12 cellular contexts compared by ENCODE assay signal in genomic region chr6:3165631-3166534, GRCh38. TPM values are rescaled to one million over a fixed set of nuclear protein-coding genes. Genes with fewer than 3 reads are reported as not detected.
A peak's percentile ranks its signal among the peaks of the same experiment; 100 is the strongest.
DNase-seq lines count a peak whose midpoint lies in the region; ATAC-seq and TF ChIP-seq lines count a peak whose summit lies in the region.
"Had no signal": no experiment of that assay in that cellular context is flagged by ENCODE, and none has a peak within 500 bp of the region (broad histone marks: within the 10 kb centered on the region; RNA-seq: fewer than 3 reads in every experiment).

No MANE protein-coding gene starts in this region.

- peak overlapping the region; percentile 89 for H2BK15ac ChIP-seq in mesendoderm (replicated peaks; ENCODE audit: low read depth)

- peak overlapping the region; percentile 100 for H2BK5ac ChIP-seq in mesendoderm (ENCODE audit: low read length)

- H2BK120ac ChIP-seq in mesendoderm (ENCODE audit: low read depth, low read length) = peak overlapping the region; percentile 100

- DNase-seq in ELR (ENCODE audit: low read depth) (peak; percentile 73), NCI-H2227 treated with DMSO at 0.1 percent for 48 hours (lab: John Stamatoyannopoulos, UW) (peak; percentile 20), chondrocyte (ENCODE audit: low spot score) (no peak), mesendoderm (peak; percentile 98), GM19240 (ENCODE audit: insufficient read length, low spot score) (no peak), left colon (no peak)
- DNase-seq in activated naive CD4-positive, alpha-beta T cell treated with anti-CD3 and anti-CD28 coated beads, Interleukin-2, amount 50 U/mL, for 72 hours (ENCODE audit: low spot score in 2 of 2) = no peak
- DNase-seq: esophagus squamous epithelium; NCI-H226; stimulated activated CD4-positive, alpha-beta T cell treated with anti-CD3 and anti-CD28 coated beads, Interleukin-4, amount 100 ng/mL, for 24 hours had no signal

- H3K36me3 Mint-ChIP-seq in chondrocyte (ENCODE audit: low read depth) = no peaks in the 10 kb centered on the region
- no peaks in the 10 kb centered on the region for H3K36me3 Mint-ChIP-seq in activated naive CD4-positive, alpha-beta T cell treated with anti-CD3 and anti-CD28 coated beads, Interleukin-2, amount 50 U/mL, for 72 hours

- H3K56ac ChIP-seq in mesendoderm (ENCODE audit: low read length) = peak overlapping the region; percentile 98

- no CpG with 5 or more reads among the region's 7 CpGs for WGBS in mesendoderm (ENCODE audit: extremely low coverage, insufficient coverage, low lambda C conversion rate)

- H3K23ac ChIP-seq in mesendoderm (ENCODE audit: low read length) = peak overlapping the region; percentile 48

- peak overlapping the region; percentile 100 for H3K4ac ChIP-seq in mesendoderm (ENCODE audit: low read depth, low read length)

- TF ChIP-seq CTCF in chondrocyte (IDR thresholded peaks at IDR 0.05) = no peak

- intact Hi-C loops in left colon (cut with DNase I, micrococcal nuclease) = no loop called here

- ATAC-seq in HG03175 (IDR thresholded peaks at IDR 0.05; ENCODE audit: unreplicated experiment) (no peak), left colon (no peak)
- no peak for ATAC-seq in activated naive CD4-positive, alpha-beta T cell treated with anti-CD3 and anti-CD28 coated beads, Interleukin-2, amount 50 U/mL, for 72 hours

- H3K27me3 Mint-ChIP-seq in chondrocyte (ENCODE audit: low read depth) = no peaks in the 10 kb centered on the region

- peak overlapping the region; percentile 87 for H3K9ac ChIP-seq in mesendoderm (ENCODE audit: low read length)

- H3K4me3 ChIP-seq in mesendoderm (ENCODE audit: low read length) = no peak overlapping the region
- H3K4me3 ChIP-seq: esophagus squamous epithelium, lung had no signal

- peaks cover 7% of the 10 kb centered on the region for H3K79me2 ChIP-seq in mesendoderm (ENCODE audit: control insufficient read depth, insufficient read depth, low read length)

- H4K5ac ChIP-seq in mesendoderm (ENCODE audit: low read length) = peak overlapping the region; percentile 97

- H3K4me1 Mint-ChIP-seq in chondrocyte (ENCODE audit: low read depth) = peaks cover 31% of the 10 kb centered on the region

- peak overlapping the region; percentile 99 for H3K18ac ChIP-seq in mesendoderm (ENCODE audit: low read length)

- peak overlapping the region; percentile 55 for H3K27ac Mint-ChIP-seq in chondrocyte (ENCODE audit: unreplicated experiment)
- no peak overlapping the region for H3K27ac Mint-ChIP-seq in activated naive CD4-positive, alpha-beta T cell treated with anti-CD3 and anti-CD28 coated beads, Interleukin-2, amount 50 U/mL, for 72 hours

- no peaks in the 10 kb centered on the region for H3K27me3 ChIP-seq in mesendoderm (ENCODE audit: insufficient read depth, low read length, poor library complexity)
- H3K27me3 ChIP-seq: esophagus squamous epithelium had no signal

- H3K4me2 ChIP-seq in mesendoderm (ENCODE audit: low read length) = peak overlapping the region; percentile 28

- peaks cover 26% of the 10 kb centered on the region for H3K4me1 ChIP-seq in mesendoderm (ENCODE audit: control insufficient read depth, low read depth, low read length)

- no peak overlapping the region for H3K4me3 Mint-ChIP-seq in chondrocyte (ENCODE audit: unreplicated experiment)

- peak overlapping the region; percentile 100 for H2AK5ac ChIP-seq in mesendoderm (ENCODE audit: low read length)

- no peak overlapping the region for H4K8ac ChIP-seq in mesendoderm (ENCODE audit: low read depth, low read length)

- H3K79me1 ChIP-seq in mesendoderm (ENCODE audit: low read length) = no peaks in the 10 kb centered on the region

- peak overlapping the region; percentile 99 for H3K27ac ChIP-seq in mesendoderm (ENCODE audit: low read depth, low read length)
- H3K27ac ChIP-seq: esophagus squamous epithelium had no signal

- no peaks in the 10 kb centered on the region for H3K36me3 ChIP-seq in mesendoderm (ENCODE audit: control insufficient read depth, insufficient read depth, low read length)
- H3K36me3 ChIP-seq: esophagus squamous epithelium had no signal

- no peaks in the 10 kb centered on the region for H3K9me3 Mint-ChIP-seq in chondrocyte (ENCODE audit: low read depth)
- no peaks in the 10 kb centered on the region for H3K9me3 Mint-ChIP-seq in activated naive CD4-positive, alpha-beta T cell treated with anti-CD3 and anti-CD28 coated beads, Interleukin-2, amount 50 U/mL, for 72 hours

RNA-seq across cellular contexts. Expression of gene TUBB2A, which starts 8.5 kb away (rescaled TPM):
- total RNA-seq in chondrocyte (212 to 290 TPM (median 223 TPM) in 3 replicates), left colon (10 to 100 TPM; 19.5 to 54.3 TPM)
- 956 TPM for polyA plus RNA-seq in mesendoderm (2013, experiment 1 of 2)
- 989 TPM for polyA plus RNA-seq in mesendoderm (2013, experiment 2 of 2)
- 1 to 10 TPM; 1.8 to 3.8 TPM for total RNA-seq in activated naive CD4-positive, alpha-beta T cell treated with anti-CD3 and anti-CD28 coated beads, Interleukin-2, amount 50 U/mL, for 72 hours

RNA-seq across cellular contexts. Expression of gene BPHL, which starts 47.4 kb away (rescaled TPM):
- 22.1 to 26.2 TPM (median 22.3 TPM) in 3 replicates for total RNA-seq in chondrocyte
- polyA plus RNA-seq in mesendoderm (2013, experiment 1 of 2) = 22.4 TPM
- polyA plus RNA-seq in mesendoderm (2013, experiment 2 of 2) = 20.9 TPM
- 10 to 100 TPM in 1 of 2 donors, 1 to 10 TPM in 1; 6.8 to 15.3 TPM for total RNA-seq in activated naive CD4-positive, alpha-beta T cell treated with anti-CD3 and anti-CD28 coated beads, Interleukin-2, amount 50 U/mL, for 72 hours
- 10 to 100 TPM; 25.5 to 27.6 TPM for total RNA-seq in left colon

Comparison
In these comparisons a context has a peak if more than half of its experiments do, and no peak if none do; other contexts are left out.
1. DNase-seq: peak in ELR (single experiment), NCI-H2227 treated with DMSO at 0.1 percent for 48 hours (single experiment) and mesendoderm (single experiment); none in chondrocyte (single experiment), GM19240 (single experiment), activated naive CD4-positive, alpha-beta T cell treated with anti-CD3 and anti-CD28 coated beads, Interleukin-2, amount 50 U/mL, for 72 hours (0 of 2) and left colon (0 of 2).
2. RNA of gene TUBB2A, which starts 8.5 kb away (total RNA-seq): 212 to 290 TPM in chondrocyte and 19.5 to 54.3 TPM in left colon; 1.8 to 3.8 TPM in activated naive CD4-positive, alpha-beta T cell treated with anti-CD3 and anti-CD28 coated beads, Interleukin-2, amount 50 U/mL, for 72 hours; every median in the first group is over 4 times any median in the second.